15 cellular contexts compared by ENCODE assay signal in genomic region chr2:64936809-64937208, GRCh38.
"Had no signal": no experiment of that assay in that cellular context is flagged by ENCODE, and none has a peak within 500 bp of the region (broad histone marks: within the 10 kb centered on the region; RNA-seq: fewer than 3 reads in every experiment).

No MANE protein-coding gene starts in this region.

- H3K9me3 ChIP-seq: gastroesophageal sphincter, ovary, sigmoid colon, thoracic aorta had no signal

- H3K27ac Mint-ChIP-seq: activated CD4-positive, alpha-beta memory T cell treated with anti-CD3 and anti-CD28 coated beads for 36 hours; activated CD8-positive, alpha-beta memory T cell treated with anti-CD3 and anti-CD28 coated beads, Interleukin-2, amount 10 ng/mL, durations not matched to agents 7 days and 5 days; activated T-helper 2 cell treated with anti-CD3 and anti-CD28 coated beads, Interferon-gamma antibody, Interleukin-2, Interleukin-4, amounts not matched to agents 10 μg/mL and 5 μg/mL and 100 μg/mL, durations not matched to agents 14 hours and 24 hours and 36 hours had no signal

- H3K27me3 ChIP-seq: gastroesophageal sphincter, ovary, sigmoid colon had no signal

- H3K4me1 ChIP-seq: gastroesophageal sphincter, sigmoid colon had no signal

- H3K4me3 Mint-ChIP-seq: activated CD4-positive, alpha-beta memory T cell treated with anti-CD3 and anti-CD28 coated beads for 36 hours; activated CD8-positive, alpha-beta memory T cell treated with anti-CD3 and anti-CD28 coated beads, Interleukin-2, amount 10 ng/mL, durations not matched to agents 7 days and 5 days; naive thymus-derived CD4-positive, alpha-beta T cell had no signal

- H3K36me3 Mint-ChIP-seq: activated CD4-positive, alpha-beta memory T cell treated with anti-CD3 and anti-CD28 coated beads for 36 hours had no signal

- FAIRE-seq: keratinocyte had no signal

- H3K36me3 ChIP-seq: cardiac muscle cell, gastroesophageal sphincter, ovary, sigmoid colon, thoracic aorta had no signal

- H3K27ac ChIP-seq: cardiac muscle cell, gastroesophageal sphincter, ovary, sigmoid colon, thoracic aorta, VCaP had no signal

- H3K4me3 ChIP-seq: cardiac muscle cell, gastroesophageal sphincter, ovary, sigmoid colon, thoracic aorta had no signal

- DNase-seq: activated CD4-positive, alpha-beta memory T cell treated with anti-CD3 and anti-CD28 coated beads for 36 hours; activated CD8-positive, alpha-beta memory T cell treated with anti-CD3 and anti-CD28 coated beads, Interleukin-2, amount 10 ng/mL, durations not matched to agents 7 days and 5 days; activated naive CD4-positive, alpha-beta T cell treated with anti-CD3 and anti-CD28 coated beads, Interleukin-2, amount 50 U/mL, for 16 hours; activated T-cell treated with anti-CD3 and anti-CD28 coated beads, Interleukin-2, amount 50 U/mL, for 1 hour; mammary epithelial cell; naive thymus-derived CD4-positive, alpha-beta T cell; ovary; sigmoid colon; stimulated activated CD4-positive, alpha-beta T cell treated with anti-CD3 and anti-CD28 coated beads, Interleukin-1b, Interleukin-23, amount 100 ng/mL, for 48 hours had no signal
